16 cellular contexts compared by ENCODE assay signal in genomic region chr7:33814400-33814799, GRCh38.
DNase-seq lines count a peak whose midpoint lies in the region; ATAC-seq, FAIRE-seq and TF ChIP-seq lines count a peak whose summit lies in the region.
"Had no signal": no experiment of that assay in that cellular context is flagged by ENCODE, and none has a peak within 500 bp of the region (broad histone marks: within the 10 kb centered on the region; RNA-seq: fewer than 3 reads in every experiment).

No MANE protein-coding gene starts in this region.

- H4K20me1 ChIP-seq in PC-9 (ENCODE audit: insufficient read depth) = no peaks in the 10 kb centered on the region; the same call in 1 of the 2 replicates

- TF ChIP-seq EP300 in tibial nerve (IDR thresholded peaks at IDR 0.05) = peak in 1 of 2 donors; percentile 8

- TF ChIP-seq POLR2A in right lobe of liver (IDR thresholded peaks at IDR 0.05) (no peak), tibial nerve (IDR thresholded peaks at IDR 0.05) (no peak), GM12892 (IDR thresholded peaks at IDR 0.05; ENCODE audit: low read depth, low read length) (no peak)

- H3K4me1 ChIP-seq in PC-9 (replicated peaks; ENCODE audit: insufficient read depth) = no peaks in the 10 kb centered on the region
- no peaks in the 10 kb centered on the region for H3K4me1 ChIP-seq in right lobe of liver
- H3K4me1 ChIP-seq in tibial nerve = peaks cover 0 to 30% (median 3%) of the 10 kb centered on the region in 4 donors

- intact Hi-C loops in PC-9 (cut with micrococcal nuclease; ENCODE audit: unreplicated experiment) (no loop called here), right lobe of liver (cut with DNase I) (no loop called here)

- peak overlapping the region; percentile 48 for H3K4me2 ChIP-seq in PC-9
- H3K4me2 ChIP-seq: KMS-11 had no signal

- ATAC-seq in right lobe of liver (peak in 2 of 4 donors; percentile 22 to 59), GM19035 (IDR thresholded peaks at IDR 0.05; ENCODE audit: unreplicated experiment) (no peak), HG02763 (IDR thresholded peaks at IDR 0.05; ENCODE audit: unreplicated experiment) (no peak)

- no peaks in the 10 kb centered on the region for H3F3A ChIP-seq in PC-9 (ENCODE audit: insufficient read depth, low read depth)

- H3K9me2 ChIP-seq in PC-9 (ENCODE audit: insufficient read depth) = no peaks in the 10 kb centered on the region

- CTCF ChIA-PET in PC-9 (lab: Charles Lee) = no interaction called here

- H3K36me3 ChIP-seq in PC-9 (ENCODE audit: low read depth) (no peaks in the 10 kb centered on the region), right lobe of liver (no peaks in the 10 kb centered on the region), tibial nerve (no peaks in the 10 kb centered on the region)

- H3K79me2 ChIP-seq in PC-9 (ENCODE audit: low read depth) = no peaks in the 10 kb centered on the region

- TF ChIP-seq CTCF in PC-9 (conservative IDR thresholded peaks at IDR 0.05) (no peak), right lobe of liver (IDR thresholded peaks at IDR 0.05) (no peak), tibial nerve (IDR thresholded peaks at IDR 0.05) (no peak)

- POLR2A ChIA-PET in PC-9 (lab: Charles Lee; ENCODE audit: unreplicated experiment) = no interaction called here

- 22% methylated on average over 6 of the region's 6 CpGs for WGBS in right lobe of liver (ENCODE audit: insufficient coverage, low coverage, low lambda C conversion rate, missing lambda C conversion rate)
- 32 to 34% methylated on average over 6 of the region's 6 CpGs for WGBS in tibial nerve, 2 donors

- H3K4me3 ChIP-seq in PC-9 (peak overlapping the region; percentile 28; the same call in 1 of the 2 replicates), right lobe of liver (peak overlapping the region in 1 of 3 donors; percentile 7), tibial nerve (peak overlapping the region in 3 of 4 donors; percentile 5 to 31 (median 6))

- H3K27ac ChIP-seq in PC-9 (no peak overlapping the region), right lobe of liver (peak overlapping the region; percentile 10 to 55 (median 31)), tibial nerve (peak overlapping the region in 3 of 4 donors; percentile 55 to 69 (median 58))
- H3K27ac ChIP-seq: C4-2B, HL-60, KMS-11 had no signal

- H3K9me3 ChIP-seq in PC-9 (ENCODE audit: insufficient read depth, low read depth) (no peaks in the 10 kb centered on the region), right lobe of liver (no peaks in the 10 kb centered on the region), tibial nerve (no peaks in the 10 kb centered on the region)

- DNase-seq in PC-9 (no peak), dermis microvascular lymphatic vessel endothelial cell (ENCODE audit: low read depth in 2 of 2) (peak; percentile 67 to 92), right lobe of liver (no peak), tibial nerve (ENCODE audit: low spot score in 2 of 2) (no peak), GM12892 (ENCODE audit: insufficient read length) (no peak)
- DNase-seq: activated CD4-positive, alpha-beta T cell treated with anti-CD3 and anti-CD28 coated beads for 1 hour; NCI-H1105 treated with DMSO at 0.1 percent for 48 hours; NCI-H2171 treated with DMSO at 0.1 percent for 48 hours; SHP77 treated with DMSO at 0.1 percent for 48 hours; stimulated activated CD4-positive, alpha-beta T cell treated with anti-CD3 and anti-CD28 coated beads, Interleukin-12 subunit alpha, Interleukin-12 subunit beta, amount 100 ng/mL, for 4 hours had no signal

- FAIRE-seq in GM12892 (lab: Jason Lieb, UNC) = no peak
- FAIRE-seq: keratinocyte had no signal

- no TSS peak for BruUV-seq in PC-9 (replicated peaks; lab: Mats Ljungman, UMichigan)

- H3K27me3 ChIP-seq in PC-9 (ENCODE audit: insufficient read depth, low read depth) = no peaks in the 10 kb centered on the region
- H3K27me3 ChIP-seq in right lobe of liver = no peaks in the 10 kb centered on the region
- H3K27me3 ChIP-seq in tibial nerve = no peaks in the 10 kb centered on the region

- peak overlapping the region; percentile 49 for H2AFZ ChIP-seq in PC-9

Comparison
In these comparisons a context has a peak if more than half of its experiments do, and no peak if none do; other contexts are left out.
1. DNase-seq: peak in dermis microvascular lymphatic vessel endothelial cell (2 of 2); none in PC-9 (0 of 2), right lobe of liver (0 of 3), tibial nerve (0 of 2) and GM12892 (single experiment).